1 cellular context compared by ENCODE assay signal in genomic region chr5:140978260-140978659, GRCh38.
TF ChIP-seq lines count a peak whose summit lies in the region.

No MANE protein-coding gene starts in this region.

TF ChIP-seq in GM23338, 12 proteins besides CTCF, POLR2A, EP300 and RAD21 (continued from another document):
- TF ChIP-seq ETS1 (IDR thresholded peaks at IDR 0.05) (no peak), JUNB (IDR thresholded peaks at IDR 0.05; ENCODE audit: unreplicated experiment) (no peak), ZNF462 (CRISPR knock-in tag; IDR thresholded peaks at IDR 0.05) (no peak), STAT1 (IDR thresholded peaks at IDR 0.05; ENCODE audit: unreplicated experiment) (no peak), NANOG (IDR thresholded peaks at IDR 0.05; ENCODE audit: borderline replicate concordance) (no peak)
TF ChIP-seq in GM23338: peak in this region for 0.
